ENCODE assay signal across 1 cellular context in the genomic region with DNA sequence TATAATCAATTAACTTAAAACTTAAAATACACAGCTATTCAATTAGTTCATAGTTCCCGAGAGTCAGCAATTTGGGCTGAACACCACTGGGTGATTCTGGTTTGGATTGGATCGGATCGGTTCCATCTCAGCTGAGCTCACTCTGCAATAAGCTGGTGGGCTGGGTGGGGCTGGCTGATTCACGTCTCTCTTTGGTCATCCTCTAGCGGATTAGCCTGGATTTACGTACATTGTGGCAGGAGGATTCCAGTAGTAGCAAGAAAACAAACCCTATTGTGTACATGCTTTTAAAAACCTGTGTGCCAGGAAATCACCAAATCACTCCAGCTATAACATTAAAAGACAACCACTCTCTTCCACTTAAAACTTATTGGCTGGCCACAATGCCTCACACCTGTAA.
TF ChIP-seq lines count a peak whose summit lies in the region.

No MANE protein-coding gene starts in this region.

TF ChIP-seq in GM12878, 131 proteins besides CTCF, POLR2A, EP300 and RAD21:
- TF ChIP-seq POLR2AphosphoS2 (IDR thresholded peaks at IDR 0.05; ENCODE audit: low read depth, low read length): no peak
- TF ChIP-seq, protein P1, sequence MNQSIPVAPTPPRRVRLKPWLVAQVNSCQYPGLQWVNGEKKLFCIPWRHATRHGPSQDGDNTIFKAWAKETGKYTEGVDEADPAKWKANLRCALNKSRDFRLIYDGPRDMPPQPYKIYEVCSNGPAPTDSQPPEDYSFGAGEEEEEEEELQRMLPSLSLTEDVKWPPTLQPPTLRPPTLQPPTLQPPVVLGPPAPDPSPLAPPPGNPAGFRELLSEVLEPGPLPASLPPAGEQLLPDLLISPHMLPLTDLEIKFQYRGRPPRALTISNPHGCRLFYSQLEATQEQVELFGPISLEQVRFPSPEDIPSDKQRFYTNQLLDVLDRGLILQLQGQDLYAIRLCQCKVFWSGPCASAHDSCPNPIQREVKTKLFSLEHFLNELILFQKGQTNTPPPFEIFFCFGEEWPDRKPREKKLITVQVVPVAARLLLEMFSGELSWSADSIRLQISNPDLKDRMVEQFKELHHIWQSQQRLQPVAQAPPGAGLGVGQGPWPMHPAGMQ (IDR thresholded peaks at IDR 0.05; ENCODE audit: borderline replicate concordance): no peak
- TF ChIP-seq, protein P2, sequence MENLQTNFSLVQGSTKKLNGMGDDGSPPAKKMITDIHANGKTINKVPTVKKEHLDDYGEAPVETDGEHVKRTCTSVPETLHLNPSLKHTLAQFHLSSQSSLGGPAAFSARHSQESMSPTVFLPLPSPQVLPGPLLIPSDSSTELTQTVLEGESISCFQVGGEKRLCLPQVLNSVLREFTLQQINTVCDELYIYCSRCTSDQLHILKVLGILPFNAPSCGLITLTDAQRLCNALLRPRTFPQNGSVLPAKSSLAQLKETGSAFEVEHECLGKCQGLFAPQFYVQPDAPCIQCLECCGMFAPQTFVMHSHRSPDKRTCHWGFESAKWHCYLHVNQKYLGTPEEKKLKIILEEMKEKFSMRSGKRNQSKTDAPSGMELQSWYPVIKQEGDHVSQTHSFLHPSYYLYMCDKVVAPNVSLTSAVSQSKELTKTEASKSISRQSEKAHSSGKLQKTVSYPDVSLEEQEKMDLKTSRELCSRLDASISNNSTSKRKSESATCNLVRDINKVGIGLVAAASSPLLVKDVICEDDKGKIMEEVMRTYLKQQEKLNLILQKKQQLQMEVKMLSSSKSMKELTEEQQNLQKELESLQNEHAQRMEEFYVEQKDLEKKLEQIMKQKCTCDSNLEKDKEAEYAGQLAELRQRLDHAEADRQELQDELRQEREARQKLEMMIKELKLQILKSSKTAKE (IDR thresholded peaks at IDR 0.05; ENCODE audit: low read depth, poor library complexity, severe bottlenecking): no peak
- TF ChIP-seq TAF1 (IDR thresholded peaks at IDR 0.05; ENCODE audit: borderline replicate concordance, low read depth, low read length): no peak
- TF ChIP-seq FOXK2 (IDR thresholded peaks at IDR 0.05): no peak
- no peak for TF ChIP-seq ZZZ3 (IDR thresholded peaks at IDR 0.05; ENCODE audit: control insufficient read depth, insufficient read length, low read depth)
- no peak for TF ChIP-seq SUPT20H (IDR thresholded peaks at IDR 0.05; ENCODE audit: borderline replicate concordance, control insufficient read depth, low read depth, low read length)
- TF ChIP-seq ASH2L (IDR thresholded peaks at IDR 0.05; ENCODE audit: borderline replicate concordance, low read depth): no peak
- TF ChIP-seq, protein P3, sequence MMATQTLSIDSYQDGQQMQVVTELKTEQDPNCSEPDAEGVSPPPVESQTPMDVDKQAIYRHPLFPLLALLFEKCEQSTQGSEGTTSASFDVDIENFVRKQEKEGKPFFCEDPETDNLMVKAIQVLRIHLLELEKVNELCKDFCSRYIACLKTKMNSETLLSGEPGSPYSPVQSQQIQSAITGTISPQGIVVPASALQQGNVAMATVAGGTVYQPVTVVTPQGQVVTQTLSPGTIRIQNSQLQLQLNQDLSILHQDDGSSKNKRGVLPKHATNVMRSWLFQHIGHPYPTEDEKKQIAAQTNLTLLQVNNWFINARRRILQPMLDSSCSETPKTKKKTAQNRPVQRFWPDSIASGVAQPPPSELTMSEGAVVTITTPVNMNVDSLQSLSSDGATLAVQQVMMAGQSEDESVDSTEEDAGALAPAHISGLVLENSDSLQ (IDR thresholded peaks at IDR 0.05): no peak
- TF ChIP-seq, protein P4, sequence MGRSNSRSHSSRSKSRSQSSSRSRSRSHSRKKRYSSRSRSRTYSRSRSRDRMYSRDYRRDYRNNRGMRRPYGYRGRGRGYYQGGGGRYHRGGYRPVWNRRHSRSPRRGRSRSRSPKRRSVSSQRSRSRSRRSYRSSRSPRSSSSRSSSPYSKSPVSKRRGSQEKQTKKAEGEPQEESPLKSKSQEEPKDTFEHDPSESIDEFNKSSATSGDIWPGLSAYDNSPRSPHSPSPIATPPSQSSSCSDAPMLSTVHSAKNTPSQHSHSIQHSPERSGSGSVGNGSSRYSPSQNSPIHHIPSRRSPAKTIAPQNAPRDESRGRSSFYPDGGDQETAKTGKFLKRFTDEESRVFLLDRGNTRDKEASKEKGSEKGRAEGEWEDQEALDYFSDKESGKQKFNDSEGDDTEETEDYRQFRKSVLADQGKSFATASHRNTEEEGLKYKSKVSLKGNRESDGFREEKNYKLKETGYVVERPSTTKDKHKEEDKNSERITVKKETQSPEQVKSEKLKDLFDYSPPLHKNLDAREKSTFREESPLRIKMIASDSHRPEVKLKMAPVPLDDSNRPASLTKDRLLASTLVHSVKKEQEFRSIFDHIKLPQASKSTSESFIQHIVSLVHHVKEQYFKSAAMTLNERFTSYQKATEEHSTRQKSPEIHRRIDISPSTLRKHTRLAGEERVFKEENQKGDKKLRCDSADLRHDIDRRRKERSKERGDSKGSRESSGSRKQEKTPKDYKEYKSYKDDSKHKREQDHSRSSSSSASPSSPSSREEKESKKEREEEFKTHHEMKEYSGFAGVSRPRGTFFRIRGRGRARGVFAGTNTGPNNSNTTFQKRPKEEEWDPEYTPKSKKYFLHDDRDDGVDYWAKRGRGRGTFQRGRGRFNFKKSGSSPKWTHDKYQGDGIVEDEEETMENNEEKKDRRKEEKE (IDR thresholded peaks at IDR 0.05): no peak
- no peak for TF ChIP-seq CHD2 (IDR thresholded peaks at IDR 0.05; ENCODE audit: borderline replicate concordance, low read depth, low read length)
- TF ChIP-seq HDGF (IDR thresholded peaks at IDR 0.05): no peak
- TF ChIP-seq SMAD5 (IDR thresholded peaks at IDR 0.05; ENCODE audit: low read depth): no peak
- TF ChIP-seq, protein P5, sequence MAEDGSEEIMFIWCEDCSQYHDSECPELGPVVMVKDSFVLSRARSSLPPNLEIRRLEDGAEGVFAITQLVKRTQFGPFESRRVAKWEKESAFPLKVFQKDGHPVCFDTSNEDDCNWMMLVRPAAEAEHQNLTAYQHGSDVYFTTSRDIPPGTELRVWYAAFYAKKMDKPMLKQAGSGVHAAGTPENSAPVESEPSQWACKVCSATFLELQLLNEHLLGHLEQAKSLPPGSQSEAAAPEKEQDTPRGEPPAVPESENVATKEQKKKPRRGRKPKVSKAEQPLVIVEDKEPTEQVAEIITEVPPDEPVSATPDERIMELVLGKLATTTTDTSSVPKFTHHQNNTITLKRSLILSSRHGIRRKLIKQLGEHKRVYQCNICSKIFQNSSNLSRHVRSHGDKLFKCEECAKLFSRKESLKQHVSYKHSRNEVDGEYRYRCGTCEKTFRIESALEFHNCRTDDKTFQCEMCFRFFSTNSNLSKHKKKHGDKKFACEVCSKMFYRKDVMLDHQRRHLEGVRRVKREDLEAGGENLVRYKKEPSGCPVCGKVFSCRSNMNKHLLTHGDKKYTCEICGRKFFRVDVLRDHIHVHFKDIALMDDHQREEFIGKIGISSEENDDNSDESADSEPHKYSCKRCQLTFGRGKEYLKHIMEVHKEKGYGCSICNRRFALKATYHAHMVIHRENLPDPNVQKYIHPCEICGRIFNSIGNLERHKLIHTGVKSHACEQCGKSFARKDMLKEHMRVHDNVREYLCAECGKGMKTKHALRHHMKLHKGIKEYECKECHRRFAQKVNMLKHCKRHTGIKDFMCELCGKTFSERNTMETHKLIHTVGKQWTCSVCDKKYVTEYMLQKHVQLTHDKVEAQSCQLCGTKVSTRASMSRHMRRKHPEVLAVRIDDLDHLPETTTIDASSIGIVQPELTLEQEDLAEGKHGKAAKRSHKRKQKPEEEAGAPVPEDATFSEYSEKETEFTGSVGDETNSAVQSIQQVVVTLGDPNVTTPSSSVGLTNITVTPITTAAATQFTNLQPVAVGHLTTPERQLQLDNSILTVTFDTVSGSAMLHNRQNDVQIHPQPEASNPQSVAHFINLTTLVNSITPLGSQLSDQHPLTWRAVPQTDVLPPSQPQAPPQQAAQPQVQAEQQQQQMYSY (CRISPR knock-in tag; IDR thresholded peaks at IDR 0.05): no peak
- no peak for TF ChIP-seq PAX8 (IDR thresholded peaks at IDR 0.05)
- TF ChIP-seq NFYA (IDR thresholded peaks at IDR 0.05; ENCODE audit: borderline replicate concordance, low read depth, low read length): no peak
